ENCODE assay signal across 14 cellular contexts in genomic region chr10:62727935-62728334, GRCh38.
A peak's percentile ranks its signal among the peaks of the same experiment; 100 is the strongest.
DNase-seq lines count a peak whose midpoint lies in the region; ATAC-seq and TF ChIP-seq lines count a peak whose summit lies in the region.
"Had no signal": no experiment of that assay in that cellular context is flagged by ENCODE, and none has a peak within 500 bp of the region (broad histone marks: within the 10 kb centered on the region; RNA-seq: fewer than 3 reads in every experiment).

No MANE protein-coding gene starts in this region.

- H3K27me3 Mint-ChIP-seq in activated naive CD4-positive, alpha-beta T cell treated with anti-CD3 and anti-CD28 coated beads, Interleukin-2, amount 50 U/mL, for 24 hours, result no peaks in the 10 kb centered on the region
- H3K27me3 Mint-ChIP-seq in activated T-helper 1 cell treated with anti-CD3 and anti-CD28 coated beads, Interleukin-12 subunit alpha, Interleukin-12 subunit beta, Interleukin-2, Interleukin-4 antibody, amounts not matched to agents 30 ng/mL and 10 ng/mL and 1 ng/mL, durations not matched to agents 14 hours and 24 hours and 36 hours (ENCODE audit: insufficient read depth), result peaks cover 4% of the 10 kb centered on the region
- no peaks in the 10 kb centered on the region for H3K27me3 Mint-ChIP-seq in stimulated activated memory B cell treated with anti-CD40 and anti-IgM and Interleukin-4, amounts not matched to agents 10 μg/mL and 1 μg/mL and 100 μg/mL, for 72 hours

- DNase-seq in activated naive CD4-positive, alpha-beta T cell treated with anti-CD3 and anti-CD28 coated beads, Interleukin-2, amount 50 U/mL, for 16 hours, result no peak
- no peak for DNase-seq in activated T-helper 1 cell treated with anti-CD3 and anti-CD28 coated beads, Interleukin-12 subunit alpha, Interleukin-12 subunit beta, Interleukin-2, Interleukin-4 antibody, amounts not matched to agents 30 ng/mL and 10 ng/mL and 1 ng/mL, durations not matched to agents 14 hours and 24 hours and 36 hours (ENCODE audit: low spot score)
- DNase-seq in epithelial cell of esophagus (ENCODE audit: low read depth) (peak; percentile 20), NK-92 (lab: John Stamatoyannopoulos, UW; ENCODE audit: unreplicated experiment) (no peak)
- DNase-seq: BE2C, COR-L47, DMS153, DMS79 treated with DMSO at 0.1 percent for 48 hours had no signal

- TF ChIP-seq CTCF in epithelial cell of esophagus (IDR thresholded peaks at IDR 0.05; ENCODE audit: insufficient read depth, low read depth, low read length, missing control alignments), result no peak

- H3K4me3 Mint-ChIP-seq in activated naive CD4-positive, alpha-beta T cell treated with anti-CD3 and anti-CD28 coated beads, Interleukin-2, amount 50 U/mL, for 24 hours, result peak overlapping the region; percentile 30
- no peak overlapping the region for H3K4me3 Mint-ChIP-seq in activated T-helper 1 cell treated with anti-CD3 and anti-CD28 coated beads, Interleukin-12 subunit alpha, Interleukin-12 subunit beta, Interleukin-2, Interleukin-4 antibody, amounts not matched to agents 30 ng/mL and 10 ng/mL and 1 ng/mL, durations not matched to agents 14 hours and 24 hours and 36 hours
- no peak overlapping the region for H3K4me3 Mint-ChIP-seq in stimulated activated memory B cell treated with anti-CD40 and anti-IgM and Interleukin-4, amounts not matched to agents 10 μg/mL and 1 μg/mL and 100 μg/mL, for 72 hours
- H3K4me3 Mint-ChIP-seq: CD14-positive monocyte; CD8-positive, alpha-beta T cell had no signal

- no peaks in the 10 kb centered on the region for H3K36me3 Mint-ChIP-seq in activated naive CD4-positive, alpha-beta T cell treated with anti-CD3 and anti-CD28 coated beads, Interleukin-2, amount 50 U/mL, for 24 hours
- H3K36me3 Mint-ChIP-seq in activated T-helper 1 cell treated with anti-CD3 and anti-CD28 coated beads, Interleukin-12 subunit alpha, Interleukin-12 subunit beta, Interleukin-2, Interleukin-4 antibody, amounts not matched to agents 30 ng/mL and 10 ng/mL and 1 ng/mL, durations not matched to agents 14 hours and 24 hours and 36 hours (ENCODE audit: low read depth), result peaks cover 7% of the 10 kb centered on the region
- H3K36me3 Mint-ChIP-seq in stimulated activated memory B cell treated with anti-CD40 and anti-IgM and Interleukin-4, amounts not matched to agents 10 μg/mL and 1 μg/mL and 100 μg/mL, for 72 hours, result no peaks in the 10 kb centered on the region
- H3K36me3 Mint-ChIP-seq: CD14-positive monocyte; CD8-positive, alpha-beta T cell had no signal

- H3K4me1 Mint-ChIP-seq in activated naive CD4-positive, alpha-beta T cell treated with anti-CD3 and anti-CD28 coated beads, Interleukin-2, amount 50 U/mL, for 24 hours, result peaks cover 50% of the 10 kb centered on the region
- peaks cover 52% of the 10 kb centered on the region for H3K4me1 Mint-ChIP-seq in activated T-helper 1 cell treated with anti-CD3 and anti-CD28 coated beads, Interleukin-12 subunit alpha, Interleukin-12 subunit beta, Interleukin-2, Interleukin-4 antibody, amounts not matched to agents 30 ng/mL and 10 ng/mL and 1 ng/mL, durations not matched to agents 14 hours and 24 hours and 36 hours (ENCODE audit: low read depth)
- peaks cover 16% of the 10 kb centered on the region for H3K4me1 Mint-ChIP-seq in stimulated activated memory B cell treated with anti-CD40 and anti-IgM and Interleukin-4, amounts not matched to agents 10 μg/mL and 1 μg/mL and 100 μg/mL, for 72 hours

- ATAC-seq in stimulated activated memory B cell treated with anti-CD40 and anti-IgM and Interleukin-4, amounts not matched to agents 10 μg/mL and 1 μg/mL and 100 μg/mL, for 72 hours, result no peak
- ATAC-seq: A549; CD8-positive, alpha-beta T cell had no signal

- no peaks in the 10 kb centered on the region for H3K9me3 Mint-ChIP-seq in activated naive CD4-positive, alpha-beta T cell treated with anti-CD3 and anti-CD28 coated beads, Interleukin-2, amount 50 U/mL, for 24 hours
- peaks cover 9% of the 10 kb centered on the region for H3K9me3 Mint-ChIP-seq in activated T-helper 1 cell treated with anti-CD3 and anti-CD28 coated beads, Interleukin-12 subunit alpha, Interleukin-12 subunit beta, Interleukin-2, Interleukin-4 antibody, amounts not matched to agents 30 ng/mL and 10 ng/mL and 1 ng/mL, durations not matched to agents 14 hours and 24 hours and 36 hours
- H3K9me3 Mint-ChIP-seq in stimulated activated memory B cell treated with anti-CD40 and anti-IgM and Interleukin-4, amounts not matched to agents 10 μg/mL and 1 μg/mL and 100 μg/mL, for 72 hours, result no peaks in the 10 kb centered on the region
- H3K9me3 Mint-ChIP-seq: CD14-positive monocyte; CD8-positive, alpha-beta T cell had no signal

- H3K4me3 ChIP-seq in epithelial cell of esophagus (ENCODE audit: low read length), result no peak overlapping the region
- H3K4me3 ChIP-seq: A549, HAP-1 had no signal

- H3K27ac Mint-ChIP-seq in activated naive CD4-positive, alpha-beta T cell treated with anti-CD3 and anti-CD28 coated beads, Interleukin-2, amount 50 U/mL, for 24 hours, result no peak overlapping the region
- peak overlapping the region; percentile 46 for H3K27ac Mint-ChIP-seq in activated T-helper 1 cell treated with anti-CD3 and anti-CD28 coated beads, Interleukin-12 subunit alpha, Interleukin-12 subunit beta, Interleukin-2, Interleukin-4 antibody, amounts not matched to agents 30 ng/mL and 10 ng/mL and 1 ng/mL, durations not matched to agents 14 hours and 24 hours and 36 hours
- H3K27ac Mint-ChIP-seq in stimulated activated memory B cell treated with anti-CD40 and anti-IgM and Interleukin-4, amounts not matched to agents 10 μg/mL and 1 μg/mL and 100 μg/mL, for 72 hours, result peak overlapping the region; percentile 46
- H3K27ac Mint-ChIP-seq: CD8-positive, alpha-beta T cell had no signal

- intact Hi-C loops in activated T-helper 1 cell treated with anti-CD3 and anti-CD28 coated beads, Interleukin-12 subunit alpha, Interleukin-12 subunit beta, Interleukin-2, Interleukin-4 antibody, amounts not matched to agents 30 ng/mL and 10 ng/mL and 1 ng/mL, durations not matched to agents 14 hours and 24 hours and 36 hours (cut with micrococcal nuclease), result loop anchor here (2.0 kb wide), 1 partner anchor 17 kb away; no protein-coding TSS in a partner anchor
